26 cellular contexts compared by ENCODE assay signal in genomic region chr4:89537281-89537680, GRCh38.
"Had no signal": no experiment of that assay in that cellular context is flagged by ENCODE, and none has a peak within 500 bp of the region (broad histone marks: within the 10 kb centered on the region; RNA-seq: fewer than 3 reads in every experiment).

No MANE protein-coding gene starts in this region.

- H3K27me3 ChIP-seq: colonic mucosa, dorsolateral prefrontal cortex, esophagus squamous epithelium, gastrocnemius medialis, heart left ventricle had no signal

- DNase-seq: colonic mucosa; cortex of kidney; dermis blood vessel endothelial cell; dorsolateral prefrontal cortex; effector CD4-positive, alpha-beta T cell; effector CD8-positive, alpha-beta T cell; effector memory CD4-positive, alpha-beta T cell; effector memory CD8-positive, alpha-beta T cell; erythroblast; esophagus squamous epithelium; foreskin fibroblast; foreskin keratinocyte; foreskin melanocyte; gastrocnemius medialis; glutamatergic neuron; head of caudate nucleus; heart left ventricle had no signal

- ATAC-seq: effector memory CD8-positive, alpha-beta T cell; esophagus mucosa; foreskin keratinocyte; gastrocnemius medialis; gastroesophageal sphincter; heart left ventricle had no signal

- H3K36me3 ChIP-seq: colonic mucosa, esophagus muscularis mucosa, esophagus squamous epithelium, gastrocnemius medialis, gastroesophageal sphincter, heart left ventricle had no signal

- H3K27me3 Mint-ChIP-seq: dendritic cell treated with granulocyte-macrophage colony-stimulating factor and Interleukin-4, amounts not matched to agents 40 ng/mL and 50 ng/mL, for 4 days had no signal

- H3K27ac Mint-ChIP-seq: dendritic cell treated with granulocyte-macrophage colony-stimulating factor and Interleukin-4, amounts not matched to agents 40 ng/mL and 50 ng/mL, for 4 days; effector memory CD8-positive, alpha-beta T cell had no signal

- H3K27ac ChIP-seq: colonic mucosa, coronary artery, dorsolateral prefrontal cortex, epithelial cell of prostate, esophagus muscularis mucosa, esophagus squamous epithelium, foreskin keratinocyte, gastrocnemius medialis, gastroesophageal sphincter, heart left ventricle had no signal

- H3K4me1 ChIP-seq: colonic mucosa, esophagus muscularis mucosa, esophagus squamous epithelium, foreskin keratinocyte, gastrocnemius medialis, gastroesophageal sphincter, heart left ventricle had no signal

- H3K4me3 ChIP-seq: colonic mucosa, coronary artery, dorsolateral prefrontal cortex, esophagus muscularis mucosa, esophagus squamous epithelium, gastrocnemius medialis, gastroesophageal sphincter, heart left ventricle had no signal

- FAIRE-seq: colon, endometrium, frontal cortex had no signal

- H3K4me3 Mint-ChIP-seq: dendritic cell treated with granulocyte-macrophage colony-stimulating factor and Interleukin-4, amounts not matched to agents 40 ng/mL and 50 ng/mL, for 4 days; effector memory CD8-positive, alpha-beta T cell had no signal

- H3K9me3 Mint-ChIP-seq: effector memory CD8-positive, alpha-beta T cell had no signal

- H3K9me3 ChIP-seq: colonic mucosa, esophagus muscularis mucosa, esophagus squamous epithelium, gastrocnemius medialis, gastroesophageal sphincter had no signal
